12 cellular contexts compared by ENCODE assay signal in the genomic region with DNA sequence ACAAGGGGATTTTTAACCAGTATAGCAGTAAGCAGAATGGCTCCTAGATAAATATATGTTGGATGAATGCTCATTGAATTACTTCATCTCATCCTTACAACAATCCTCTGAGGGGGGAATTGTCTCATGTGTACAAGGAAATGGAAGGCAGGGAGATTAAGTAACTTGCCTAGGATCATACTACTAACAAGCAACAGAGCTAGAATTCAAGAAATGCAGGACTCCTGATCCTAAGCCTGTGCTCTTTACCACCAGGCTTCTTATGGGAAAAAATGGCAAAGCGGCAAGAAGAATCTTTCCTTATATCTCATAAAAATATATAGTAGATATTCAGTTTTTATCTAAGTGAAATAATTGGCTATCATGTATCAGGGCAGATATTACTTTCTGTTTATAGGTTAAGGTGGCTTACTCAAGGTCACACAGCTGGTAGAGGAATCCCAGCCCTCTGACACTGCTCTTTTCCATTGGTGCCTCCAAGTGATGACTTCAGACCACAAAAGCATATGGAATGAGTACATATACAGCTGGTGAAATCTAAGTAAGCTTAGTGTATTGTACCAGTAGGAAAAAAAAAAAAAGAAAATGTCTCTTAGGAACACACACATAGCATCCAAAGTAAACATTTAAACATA. TPM values are rescaled to one million over a fixed set of nuclear protein-coding genes. Genes with fewer than 3 reads are reported as not detected.
DNase-seq lines count a peak whose midpoint lies in the region; ATAC-seq and TF ChIP-seq lines count a peak whose summit lies in the region.
"Had no signal": no experiment of that assay in that cellular context is flagged by ENCODE, and none has a peak within 500 bp of the region (broad histone marks: within the 10 kb centered on the region; RNA-seq: fewer than 3 reads in every experiment).

No MANE protein-coding gene starts in this region.

- peaks cover 40% of the 10 kb centered on the region for H3K4me1 Mint-ChIP-seq in activated naive CD4-positive, alpha-beta T cell treated with anti-CD3 and anti-CD28 coated beads, Interleukin-2, amount 50 U/mL, for 24 hours
- H3K4me1 Mint-ChIP-seq in endothelial cell (ENCODE audit: unreplicated experiment), result peaks cover 14% of the 10 kb centered on the region

- H3K9ac ChIP-seq in skeletal muscle tissue (ENCODE audit: low read depth in 1 of 3, low read length in 3 of 3), result no peak overlapping the region

- H3K36me3 ChIP-seq in skeletal muscle tissue (ENCODE audit: control insufficient read depth in 3 of 3, insufficient read depth in 3 of 3, low read length in 3 of 3), result peaks cover 0 to 2% (median 0%) of the 10 kb centered on the region in 3 donors
- H3K36me3 ChIP-seq: BE2C had no signal

- no peak for DNase-seq in activated naive CD4-positive, alpha-beta T cell (lab: John Stamatoyannopoulos, UW)
- DNase-seq in RKO (ENCODE audit: low spot score) (peak; percentile 49), endothelial cell (ENCODE audit: low spot score) (no peak), NCI-H146 (lab: John Stamatoyannopoulos, UW) (no peak)
- DNase-seq in activated CD8-positive, alpha-beta memory T cell treated with anti-CD3 and anti-CD28 coated beads, Interleukin-2, amount 50 U/mL, for 4 hours, result no peak
- DNase-seq: BE2C; effector memory CD8-positive, alpha-beta T cell; NCI-H2227 treated with DMSO at 0.1 percent for 48 hours had no signal

- H3K27me3 ChIP-seq in skeletal muscle tissue (ENCODE audit: control insufficient read depth in 3 of 3, insufficient read depth in 3 of 3, low read length in 3 of 3), result no peaks in the 10 kb centered on the region
- H3K27me3 ChIP-seq: BE2C had no signal

- no peak for TF ChIP-seq CTCF in endothelial cell (IDR thresholded peaks at IDR 0.05; ENCODE audit: unreplicated experiment)

- peaks cover 4 to 15% (median 5%) of the 10 kb centered on the region in 3 donors for H3K4me1 ChIP-seq in skeletal muscle tissue (ENCODE audit: control insufficient read depth in 3 of 3, insufficient read depth in 3 of 3, low read length in 3 of 3)

- H3K9me3 ChIP-seq in skeletal muscle tissue (ENCODE audit: control insufficient read depth in 3 of 3, low read length in 3 of 3), result no peaks in the 10 kb centered on the region
- H3K9me3 ChIP-seq: BE2C had no signal

- H3K36me3 Mint-ChIP-seq in activated naive CD4-positive, alpha-beta T cell treated with anti-CD3 and anti-CD28 coated beads, Interleukin-2, amount 50 U/mL, for 24 hours, result peaks cover 1% of the 10 kb centered on the region
- H3K36me3 Mint-ChIP-seq in endothelial cell (ENCODE audit: low read depth, unreplicated experiment), result peaks cover 15% of the 10 kb centered on the region

- no peak for ATAC-seq in HG02623 (IDR thresholded peaks at IDR 0.05; ENCODE audit: unreplicated experiment)
- ATAC-seq: effector memory CD8-positive, alpha-beta T cell; Right ventricle myocardium inferior had no signal

- H3K27ac ChIP-seq in skeletal muscle tissue (ENCODE audit: low read depth, low read length), result peak overlapping the region; percentile 5

- H3K27me3 Mint-ChIP-seq in activated naive CD4-positive, alpha-beta T cell treated with anti-CD3 and anti-CD28 coated beads, Interleukin-2, amount 50 U/mL, for 24 hours, result no peaks in the 10 kb centered on the region
- H3K27me3 Mint-ChIP-seq in endothelial cell (ENCODE audit: unreplicated experiment), result peaks cover 15% of the 10 kb centered on the region
- H3K27me3 Mint-ChIP-seq: effector memory CD8-positive, alpha-beta T cell had no signal

- H3K9me3 Mint-ChIP-seq in activated naive CD4-positive, alpha-beta T cell treated with anti-CD3 and anti-CD28 coated beads, Interleukin-2, amount 50 U/mL, for 24 hours, result no peaks in the 10 kb centered on the region
- no peaks in the 10 kb centered on the region for H3K9me3 Mint-ChIP-seq in endothelial cell (ENCODE audit: unreplicated experiment)
- H3K9me3 Mint-ChIP-seq: effector memory CD8-positive, alpha-beta T cell had no signal

- H3K27ac Mint-ChIP-seq in activated naive CD4-positive, alpha-beta T cell treated with anti-CD3 and anti-CD28 coated beads, Interleukin-2, amount 50 U/mL, for 24 hours, result peak overlapping the region; percentile 38
- H3K27ac Mint-ChIP-seq in endothelial cell (ENCODE audit: unreplicated experiment), result no peak overlapping the region
- H3K27ac Mint-ChIP-seq: effector memory CD8-positive, alpha-beta T cell had no signal

- H3K4me3 ChIP-seq in skeletal muscle tissue (ENCODE audit: low read length in 3 of 3), result no peak overlapping the region

- peak overlapping the region; percentile 46 for H3K4me3 Mint-ChIP-seq in activated naive CD4-positive, alpha-beta T cell treated with anti-CD3 and anti-CD28 coated beads, Interleukin-2, amount 50 U/mL, for 24 hours
- peak overlapping the region; percentile 14 for H3K4me3 Mint-ChIP-seq in endothelial cell (ENCODE audit: unreplicated experiment)

RNA-seq across cellular contexts. Expression of a gene that starts 2.1 kb away (rescaled TPM):
- 12.4 TPM for total RNA-seq in endothelial cell (ENCODE audit: unreplicated experiment)
- total RNA-seq in skeletal muscle tissue, result 13.6 TPM

RNA-seq across cellular contexts. Expression of a gene that starts 2.3 kb away (rescaled TPM):
- total RNA-seq in endothelial cell (ENCODE audit: unreplicated experiment) (25.2 TPM), skeletal muscle tissue (37.1 TPM)
